Comparison of ENCODE assay signal across 27 cellular contexts in genomic region chr9:127689332-127690000, GRCh38. TPM values are rescaled to one million over a fixed set of nuclear protein-coding genes. Genes with fewer than 3 reads are reported as not detected.
"Had no signal": no experiment of that assay in that cellular context is flagged by ENCODE, and none has a peak within 500 bp of the region (broad histone marks: within the 10 kb centered on the region; RNA-seq: fewer than 3 reads in every experiment).

No MANE protein-coding gene starts in this region.

- ATAC-seq: activated CD8-positive, alpha-beta T cell treated with anti-CD3 and anti-CD28 coated beads, Interleukin-2, amount 10 ng/mL, durations not matched to agents 7 days and 5 days; activated naive CD4-positive, alpha-beta T cell treated with anti-CD3 and anti-CD28 coated beads, Interleukin-2, amount 50 U/mL, for 72 hours; activated naive CD8-positive, alpha-beta T cell treated with anti-CD3 and anti-CD28 coated beads, Interleukin-2, amount 50 U/mL, for 24 hours; SK-N-SH treated with all-trans-retinoic acid at 6 μM for 48 hours had no signal

- FAIRE-seq: astrocyte had no signal

- H3K36me3 Mint-ChIP-seq: activated naive CD4-positive, alpha-beta T cell treated with anti-CD3 and anti-CD28 coated beads, Interleukin-2, amount 50 U/mL, for 72 hours had no signal

- H3K4me3 ChIP-seq: cardiac muscle cell, MG63, Peyer's patch, SJSA1 had no signal

- H3K9me3 ChIP-seq: MG63, Peyer's patch, SJSA1 had no signal

- H3K4me3 Mint-ChIP-seq: activated CD8-positive, alpha-beta T cell treated with anti-CD3 and anti-CD28 coated beads, Interleukin-2, amount 10 ng/mL, durations not matched to agents 7 days and 5 days; activated naive CD8-positive, alpha-beta T cell treated with anti-CD3 and anti-CD28 coated beads, Interleukin-2, amount 50 U/mL, for 24 hours; brain; T-helper 1 cell treated with Interleukin-12 subunit alpha and Interleukin-12 subunit beta and Interleukin-4 antibody, amounts not matched to agents 30 μg/mL and 1 μg/mL, for 36 hours had no signal

- H3K4me1 ChIP-seq: Peyer's patch had no signal

- H3K27me3 ChIP-seq: cardiac muscle cell, MG63, Peyer's patch, SJSA1 had no signal

- DNase-seq: activated CD4-positive, alpha-beta T cell treated with anti-CD3 and anti-CD28 coated beads for 48 hours; activated CD4-positive, alpha-beta T cell treated with anti-CD3 and anti-CD28 coated beads, Interleukin-2, amount 50 U/mL, for 4 hours; activated CD4-positive, CD25-positive, alpha-beta regulatory T cell treated with anti-CD3 and anti-CD28 coated beads, Interleukin-2, amount 50 U/mL, for 72 hours; activated CD8-positive, alpha-beta memory T cell treated with anti-CD3 and anti-CD28 coated beads, Interleukin-2, amount 50 U/mL, for 48 hours; activated CD8-positive, alpha-beta T cell treated with anti-CD3 and anti-CD28 coated beads, Interleukin-2, amount 10 ng/mL, durations not matched to agents 7 days and 5 days; activated effector memory CD4-positive, alpha-beta T cell treated with anti-CD3 and anti-CD28 coated beads, Interleukin-2, amount 50 U/mL, for 16 hours; activated naive CD4-positive, alpha-beta T cell treated with Interleukin-2 at 50 U/mL for 16 hours; activated naive CD8-positive, alpha-beta T cell treated with anti-CD3 and anti-CD28 coated beads, Interleukin-2, amount 50 U/mL, for 24 hours; activated T-cell treated with anti-CD3 and anti-CD28 coated beads, Interleukin-2, amount 50 U/mL, for 1 hour; amniotic stem cell; MG63; NCI-H1105; NCI-H1436; NCI-H1694 treated with DMSO at 0.1 percent for 48 hours; NCI-H2029 treated with DMSO at 0.1 percent for 48 hours; NCI-H345; NCI-H510A treated with DMSO at 0.1 percent for 48 hours; Peyer's patch; SHP77; SW 1271 had no signal

- H3K9me3 Mint-ChIP-seq: activated naive CD4-positive, alpha-beta T cell treated with anti-CD3 and anti-CD28 coated beads, Interleukin-2, amount 50 U/mL, for 72 hours; activated naive CD8-positive, alpha-beta T cell treated with anti-CD3 and anti-CD28 coated beads, Interleukin-2, amount 50 U/mL, for 24 hours; brain; T-helper 1 cell treated with Interleukin-12 subunit alpha and Interleukin-12 subunit beta and Interleukin-4 antibody, amounts not matched to agents 30 μg/mL and 1 μg/mL, for 36 hours had no signal

- H3K27me3 Mint-ChIP-seq: activated naive CD8-positive, alpha-beta T cell treated with anti-CD3 and anti-CD28 coated beads, Interleukin-2, amount 50 U/mL, for 24 hours had no signal

- H3K27ac ChIP-seq: cardiac muscle cell, Peyer's patch, SJSA1 had no signal

- H3K27ac Mint-ChIP-seq: activated CD8-positive, alpha-beta T cell treated with anti-CD3 and anti-CD28 coated beads, Interleukin-2, amount 10 ng/mL, durations not matched to agents 7 days and 5 days; activated naive CD4-positive, alpha-beta T cell treated with anti-CD3 and anti-CD28 coated beads, Interleukin-2, amount 50 U/mL, for 72 hours; activated naive CD8-positive, alpha-beta T cell treated with anti-CD3 and anti-CD28 coated beads, Interleukin-2, amount 50 U/mL, for 24 hours; T-helper 1 cell treated with Interleukin-12 subunit alpha and Interleukin-12 subunit beta and Interleukin-4 antibody, amounts not matched to agents 30 μg/mL and 1 μg/mL, for 36 hours had no signal

- H3K4me1 Mint-ChIP-seq: activated naive CD8-positive, alpha-beta T cell treated with anti-CD3 and anti-CD28 coated beads, Interleukin-2, amount 50 U/mL, for 24 hours; brain had no signal

RNA-seq across cellular contexts. Expression of gene CFAP157, which starts 17.3 kb away (rescaled TPM):
- total RNA-seq: activated naive CD4-positive, alpha-beta T cell treated with anti-CD3 and anti-CD28 coated beads, Interleukin-2, amount 50 U/mL, for 72 hours had no signal

RNA-seq across cellular contexts. Expression of gene TTC16, which starts 26.4 kb away (rescaled TPM):
- total RNA-seq: astrocyte, Peyer's patch, SJSA1 had no signal
- polyA plus RNA-seq: cardiac muscle cell had no signal
